8 cellular contexts compared by ENCODE assay signal in the genomic region with DNA sequence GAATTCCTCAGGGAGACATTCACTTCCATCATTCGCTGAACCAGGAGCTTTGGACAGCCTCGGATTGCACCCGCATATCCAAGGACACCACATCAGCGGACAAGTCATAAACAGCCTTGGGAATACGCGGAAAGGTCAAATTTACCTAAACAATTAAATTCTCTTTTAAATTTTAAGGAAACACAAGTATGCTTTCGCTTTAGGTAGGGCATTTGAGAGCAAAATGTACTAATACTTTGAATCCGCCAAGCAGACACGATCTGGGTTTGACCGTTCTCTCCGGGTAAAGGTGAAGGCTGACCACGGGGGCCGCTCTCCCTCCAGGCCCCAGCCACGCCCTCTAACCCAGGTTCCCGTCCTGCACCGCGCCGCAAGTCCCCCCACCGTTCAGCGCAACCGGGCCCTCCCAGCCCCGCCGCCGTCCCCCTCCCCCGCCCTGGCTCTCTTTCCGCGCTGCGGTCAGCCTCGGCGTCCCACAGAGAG. TPM values are rescaled to one million over a fixed set of nuclear protein-coding genes. Genes with fewer than 3 reads are reported as not detected.
DNase-seq lines count a peak whose midpoint lies in the region; ATAC-seq and TF ChIP-seq lines count a peak whose summit lies in the region.

No MANE protein-coding gene starts in this region.

- TF ChIP-seq CTCF in AG10803 (conservative IDR thresholded peaks at IDR 0.05; ENCODE audit: low read length) (no peak; the same call in 1 of the 2 replicates), liver (IDR thresholded peaks at IDR 0.05; ENCODE audit: low read depth, low read length, missing input control) (no peak)

- H3K36me3 ChIP-seq in liver (ENCODE audit: control insufficient read depth in 4 of 4, insufficient read depth in 3 of 4, low read depth in 1 of 4, low read length in 3 of 4): no peaks in the 10 kb centered on the region

- DNase-seq in AG10803 (ENCODE audit: low read depth): peak; percentile 76
- peak; percentile 79 for DNase-seq in NCI-H2196 treated with DMSO at 0.1 percent for 48 hours (lab: John Stamatoyannopoulos, UW; ENCODE audit: unreplicated experiment)
- peak; percentile 51 to 70 (median 57) for DNase-seq in activated CD4-positive, CD25-positive, alpha-beta regulatory T cell (lab: John Stamatoyannopoulos, UW)
- peak; percentile 56 to 82 for DNase-seq in dermis microvascular lymphatic vessel endothelial cell (ENCODE audit: low read depth in 2 of 2)
- peak; percentile 65 for DNase-seq in stimulated activated CD4-positive, alpha-beta T cell treated with anti-CD3 and anti-CD28 coated beads, Interleukin-4, amount 100 ng/mL, for 24 hours

- H3K4me3 ChIP-seq in AG10803 (ENCODE audit: low read length) (peak overlapping the region; percentile 83), liver (ENCODE audit: low read depth in 1 of 3, low read length in 3 of 3) (peak overlapping the region; percentile 91 to 99 (median 99))

- H3K9me3 ChIP-seq in liver (ENCODE audit: control insufficient read depth in 4 of 4, low read length in 3 of 4): no peaks in the 10 kb centered on the region

- peaks cover 1 to 34% (median 13%) of the 10 kb centered on the region in 4 donors for H3K4me1 ChIP-seq in liver (ENCODE audit: control insufficient read depth in 4 of 4, insufficient read depth in 4 of 4, low read length in 3 of 4)

- H3K27me3 ChIP-seq in liver (ENCODE audit: control insufficient read depth in 4 of 4, insufficient read depth in 4 of 4, low read length in 3 of 4): no peaks in the 10 kb centered on the region

- 1% methylated on average over 30 of the region's 30 CpGs for WGBS in liver

- peak overlapping the region; percentile 93 to 94 for H3K27ac ChIP-seq in liver (ENCODE audit: low read depth in 1 of 2, low read length in 2 of 2)

- TF ChIP-seq RAD21 in liver (IDR thresholded peaks at IDR 0.05): peak in 1 of 2 donors; percentile 6

- ATAC-seq in GM18868 (IDR thresholded peaks at IDR 0.05; ENCODE audit: unreplicated experiment) (peak; percentile 65), HG03097 (IDR thresholded peaks at IDR 0.05; ENCODE audit: low FRiP score, unreplicated experiment) (peak; percentile 78)

- H3K9ac ChIP-seq in liver (ENCODE audit: low read depth in 1 of 2, low read length in 2 of 2): peak overlapping the region; percentile 52 to 91

TF ChIP-seq in liver, 16 proteins besides CTCF, POLR2A, EP300 and RAD21:
- TF ChIP-seq, protein P1, sequence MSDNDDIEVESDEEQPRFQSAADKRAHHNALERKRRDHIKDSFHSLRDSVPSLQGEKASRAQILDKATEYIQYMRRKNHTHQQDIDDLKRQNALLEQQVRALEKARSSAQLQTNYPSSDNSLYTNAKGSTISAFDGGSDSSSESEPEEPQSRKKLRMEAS (IDR thresholded peaks at IDR 0.05): no peak
- TF ChIP-seq FOXA2 (IDR thresholded peaks at IDR 0.05) (no peak), RXRA (IDR thresholded peaks at IDR 0.05) (peak; percentile 59 to 81), SP1 (IDR thresholded peaks at IDR 0.05) (peak; percentile 51), TAF1 (conservative IDR thresholded peaks at IDR 0.05) (no peak), GABPA (IDR thresholded peaks at IDR 0.05 in 1 of 2, conservative IDR thresholded peaks at IDR 0.05 in 1 of 2) (peak in 1 of 2 donors; percentile 12), NR2F2 (IDR thresholded peaks at IDR 0.05) (peak; percentile 62), HNF4G (IDR thresholded peaks at IDR 0.05) (peak; percentile 61), HNF4A (conservative IDR thresholded peaks at IDR 0.05) (peak; percentile 67 to 82)
- TF ChIP-seq, protein P2, sequence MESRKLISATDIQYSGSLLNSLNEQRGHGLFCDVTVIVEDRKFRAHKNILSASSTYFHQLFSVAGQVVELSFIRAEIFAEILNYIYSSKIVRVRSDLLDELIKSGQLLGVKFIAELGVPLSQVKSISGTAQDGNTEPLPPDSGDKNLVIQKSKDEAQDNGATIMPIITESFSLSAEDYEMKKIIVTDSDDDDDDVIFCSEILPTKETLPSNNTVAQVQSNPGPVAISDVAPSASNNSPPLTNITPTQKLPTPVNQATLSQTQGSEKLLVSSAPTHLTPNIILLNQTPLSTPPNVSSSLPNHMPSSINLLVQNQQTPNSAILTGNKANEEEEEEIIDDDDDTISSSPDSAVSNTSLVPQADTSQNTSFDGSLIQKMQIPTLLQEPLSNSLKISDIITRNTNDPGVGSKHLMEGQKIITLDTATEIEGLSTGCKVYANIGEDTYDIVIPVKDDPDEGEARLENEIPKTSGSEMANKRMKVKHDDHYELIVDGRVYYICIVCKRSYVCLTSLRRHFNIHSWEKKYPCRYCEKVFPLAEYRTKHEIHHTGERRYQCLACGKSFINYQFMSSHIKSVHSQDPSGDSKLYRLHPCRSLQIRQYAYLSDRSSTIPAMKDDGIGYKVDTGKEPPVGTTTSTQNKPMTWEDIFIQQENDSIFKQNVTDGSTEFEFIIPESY (IDR thresholded peaks at IDR 0.05): peak; percentile 6

RNA-seq across cellular contexts. Expression of a gene that starts 0.5 kb away (rescaled TPM):
- total RNA-seq in dermis microvascular lymphatic vessel endothelial cell (23.8 and 26.2 TPM in 2 replicates), liver (100 to 1,000 TPM in 1 of 2 donors, 10 to 100 TPM in 1; 68.3 to 175 TPM)
- polyA plus RNA-seq in liver: 100 to 1,000 TPM; 131 to 167 TPM

Comparison
In these comparisons a context has a peak if more than half of its experiments do, and no peak if none do; other contexts are left out.
1. Peak in every context shown above with its lines: DNase-seq, ATAC-seq, H3K4me3 ChIP-seq and H3K27ac ChIP-seq.